In genomic region chr5:170313344-170313743, GRCh38 we compare ENCODE assay signal across 12 cellular contexts. TPM values are rescaled to one million over a fixed set of nuclear protein-coding genes. Genes with fewer than 3 reads are reported as not detected.
A peak's percentile ranks its signal among the peaks of the same experiment; 100 is the strongest.
DNase-seq lines count a peak whose midpoint lies in the region; ATAC-seq and TF ChIP-seq lines count a peak whose summit lies in the region.
"Had no signal": no experiment of that assay in that cellular context is flagged by ENCODE, and none has a peak within 500 bp of the region (broad histone marks: within the 10 kb centered on the region; RNA-seq: fewer than 3 reads in every experiment).

No MANE protein-coding gene starts in this region.

- ATAC-seq in GM19467 (IDR thresholded peaks at IDR 0.05; ENCODE audit: unreplicated experiment) (no peak), left lobe of liver (no peak)

- H3K4me1 Mint-ChIP-seq in CD14-positive monocyte = peaks cover 72% of the 10 kb centered on the region

- no peak for TF ChIP-seq CTCF in CD14-positive monocyte (IDR thresholded peaks at IDR 0.05)

- intact Hi-C loops in CD14-positive monocyte (cut with micrococcal nuclease) = loop anchor here in 1 of 2 donors (2.0 kb wide), 2 partner anchors 17 kb away; partner anchors contain the start of gene LCP2

- no peak overlapping the region for H3K4me3 Mint-ChIP-seq in CD14-positive monocyte

- H3K27me3 Mint-ChIP-seq in CD14-positive monocyte (ENCODE audit: low read depth in 3 of 3) = peaks cover 0 to 4% (median 2%) of the 10 kb centered on the region in 3 donors

- CTCF ChIA-PET in HEK293T (lab: Yijun Ruan, JAX) = no interaction called here

- POLR2A ChIA-PET in HEK293T (lab: Yijun Ruan, JAX) = no interaction called here

- H3K36me3 Mint-ChIP-seq in CD14-positive monocyte = peaks cover 0 to 2% of the 10 kb centered on the region in 2 donors

- peaks cover 0 to 2% (median 0%) of the 10 kb centered on the region in 7 donors for H3K9me3 Mint-ChIP-seq in CD14-positive monocyte

- DNase-seq in CD14-positive monocyte (ENCODE audit: low spot score) (no peak), HEK293T (ENCODE audit: extremely low spot score) (no peak), iPS-NIHi11 (ENCODE audit: low spot score) (peak; percentile 37), ecto neural progenitor cell (ENCODE audit: low spot score) (no peak), left lobe of liver (ENCODE audit: low spot score) (no peak), D341Med (ENCODE audit: low spot score) (no peak)
- DNase-seq in activated T-cell treated with anti-CD3 and anti-CD28 coated beads, Interleukin-2, amount 50 U/mL, for 48 hours = peak; percentile 53 to 61
- DNase-seq: NCI-H2029 treated with DMSO at 0.1 percent for 48 hours, NCI-H82 had no signal

- peak overlapping the region; percentile 81 to 100 (median 98) for H3K27ac Mint-ChIP-seq in CD14-positive monocyte

TF ChIP-seq in HEK293T, 16 proteins besides CTCF, POLR2A, EP300 and RAD21:
- TF ChIP-seq FOXK2 (IDR thresholded peaks at IDR 0.05) (no peak), FOXA1 (IDR thresholded peaks at IDR 0.05) (no peak), PKNOX1 (IDR thresholded peaks at IDR 0.05) (peak; percentile 31; the same call in 1 of the 2 replicates), SP1 (IDR thresholded peaks at IDR 0.05) (no peak), ELF4 (IDR thresholded peaks at IDR 0.05) (no peak), SUZ12 (IDR thresholded peaks at IDR 0.05) (no peak)

RNA-seq across cellular contexts. Expression of gene LCP2, which starts 15.8 kb away (rescaled TPM):
- 10 to 100 TPM; 52.0 to 89.5 TPM for polyA plus RNA-seq in CD14-positive monocyte
- 7.3 TPM for total RNA-seq in left lobe of liver
- total RNA-seq: bronchial epithelial cell, Daoy had no signal

Comparison
In these comparisons a context has a peak if more than half of its experiments do, and no peak if none do; other contexts are left out.
1. DNase-seq: peak in activated T-cell treated with anti-CD3 and anti-CD28 coated beads, Interleukin-2, amount 50 U/mL, for 48 hours (2 of 2) and iPS-NIHi11 (single experiment); none in CD14-positive monocyte (single experiment), HEK293T (single experiment), ecto neural progenitor cell (single experiment), left lobe of liver (single experiment) and D341Med (single experiment).